11 cellular contexts compared by ENCODE assay signal in the genomic region with DNA sequence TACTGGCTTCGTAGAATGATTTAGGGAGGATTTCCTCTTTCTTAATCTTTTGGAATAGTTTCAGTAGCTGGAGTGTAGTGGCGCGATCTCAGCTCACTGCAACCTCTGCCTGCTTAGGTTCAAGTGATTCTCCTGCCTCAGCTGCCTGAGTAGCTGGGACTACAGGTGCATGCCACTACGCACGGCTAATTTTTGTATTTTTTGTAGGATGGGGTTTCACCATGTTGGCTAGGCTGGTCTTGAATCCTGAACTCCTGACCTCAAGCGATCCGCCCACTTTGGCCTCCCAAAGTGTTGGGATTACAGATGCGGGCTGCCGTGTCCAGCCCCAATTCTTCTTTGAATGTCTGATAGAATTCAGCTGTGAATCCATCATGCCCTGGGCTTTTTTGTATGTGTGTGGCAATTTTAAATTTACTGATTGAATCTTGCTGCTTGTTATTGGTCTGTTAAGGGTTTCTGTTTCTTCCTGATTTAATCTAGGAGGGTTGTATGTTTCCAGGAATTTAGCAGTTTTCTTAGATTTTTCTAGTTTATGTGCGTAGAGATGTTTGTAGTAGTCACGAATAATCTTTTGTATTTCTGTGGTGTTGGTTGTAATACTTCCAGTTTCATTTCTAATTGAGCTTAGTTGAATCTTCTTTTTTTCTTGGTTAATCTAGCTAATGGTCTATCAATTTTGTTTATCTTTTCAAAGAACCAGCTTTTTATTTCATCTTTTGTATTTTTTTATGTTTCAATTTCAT. TPM values are rescaled to one million over a fixed set of nuclear protein-coding genes. Genes with fewer than 3 reads are reported as not detected.
A peak's percentile ranks its signal among the peaks of the same experiment; 100 is the strongest.
DNase-seq lines count a peak whose midpoint lies in the region; ATAC-seq and TF ChIP-seq lines count a peak whose summit lies in the region.
"Had no signal": no experiment of that assay in that cellular context is flagged by ENCODE, and none has a peak within 500 bp of the region (broad histone marks: within the 10 kb centered on the region; RNA-seq: fewer than 3 reads in every experiment).

No MANE protein-coding gene starts in this region.

- peak overlapping the region; percentile 83 for H3K27ac Mint-ChIP-seq in activated T-helper 17 cell treated with anti-CD3 and anti-CD28 coated beads, Interleukin-2, amount 50 U/mL, for 72 hours
- H3K27ac Mint-ChIP-seq in immature natural killer cell = peak overlapping the region; percentile 10 to 75 (median 42)
- H3K27ac Mint-ChIP-seq in stimulated activated effector memory CD8-positive, alpha-beta T cell treated with anti-CD3 and anti-CD28 coated beads, Interleukin-12 subunit alpha, Interleukin-12 subunit beta, amount 100 ng/mL, for 72 hours = peak overlapping the region; percentile 55
- no peak overlapping the region for H3K27ac Mint-ChIP-seq in mesothelial cell of epicardium

- no peak for TF ChIP-seq CTCF in mesothelial cell of epicardium (IDR thresholded peaks at IDR 0.05; ENCODE audit: unreplicated experiment)

- H3K4me3 Mint-ChIP-seq in activated T-helper 17 cell treated with anti-CD3 and anti-CD28 coated beads, Interleukin-2, amount 50 U/mL, for 72 hours = peak overlapping the region; percentile 81
- H3K4me3 Mint-ChIP-seq in immature natural killer cell = peak overlapping the region; percentile 53 to 74 (median 67)
- H3K4me3 Mint-ChIP-seq in stimulated activated effector memory CD8-positive, alpha-beta T cell treated with anti-CD3 and anti-CD28 coated beads, Interleukin-12 subunit alpha, Interleukin-12 subunit beta, amount 100 ng/mL, for 72 hours = peak overlapping the region; percentile 56
- H3K4me3 Mint-ChIP-seq in mesothelial cell of epicardium = no peak overlapping the region

- DNase-seq in MV-4-11 (lab: John Stamatoyannopoulos, UW) (peak; percentile 23), immature natural killer cell (no peak), AML-193 (lab: John Stamatoyannopoulos, UW) (no peak), mesothelial cell of epicardium (ENCODE audit: low spot score in 2 of 2, unreplicated experiment in 2 of 2) (no peak)
- DNase-seq in stimulated activated effector memory CD8-positive, alpha-beta T cell treated with anti-CD3 and anti-CD28 coated beads, Interleukin-12 subunit alpha, Interleukin-12 subunit beta, amount 100 ng/mL, for 72 hours (ENCODE audit: low spot score in 2 of 2) = peak in 1 of 2 donors; percentile 46
- no peak for DNase-seq in stimulated activated CD4-positive, alpha-beta T cell treated with anti-CD3 and anti-CD28 coated beads, Interleukin-1b, Interleukin-23, amount 100 ng/mL, for 48 hours
- DNase-seq: DMS 273 treated with DMSO at 0.1 percent for 48 hours; NCI-H748 treated with DMSO at 0.1 percent for 48 hours; stimulated activated CD4-positive, alpha-beta T cell treated with anti-CD3 and anti-CD28 coated beads, Interleukin-12 subunit alpha, Interleukin-12 subunit beta, amount 100 ng/mL, for 4 hours had no signal

- no peaks in the 10 kb centered on the region for H3K9me3 Mint-ChIP-seq in activated T-helper 17 cell treated with anti-CD3 and anti-CD28 coated beads, Interleukin-2, amount 50 U/mL, for 72 hours
- H3K9me3 Mint-ChIP-seq in immature natural killer cell (peaks cover 3 to 19% (median 11%) of the 10 kb centered on the region in 6 donors), mesothelial cell of epicardium (peaks cover 16% of the 10 kb centered on the region)
- no peaks in the 10 kb centered on the region for H3K9me3 Mint-ChIP-seq in stimulated activated effector memory CD8-positive, alpha-beta T cell treated with anti-CD3 and anti-CD28 coated beads, Interleukin-12 subunit alpha, Interleukin-12 subunit beta, amount 100 ng/mL, for 72 hours

- H3K4me1 Mint-ChIP-seq in activated T-helper 17 cell treated with anti-CD3 and anti-CD28 coated beads, Interleukin-2, amount 50 U/mL, for 72 hours = peaks cover 40% of the 10 kb centered on the region
- H3K4me1 Mint-ChIP-seq in immature natural killer cell (peaks cover 10 to 16% of the 10 kb centered on the region in 2 donors), mesothelial cell of epicardium (no peaks in the 10 kb centered on the region)
- H3K4me1 Mint-ChIP-seq in stimulated activated effector memory CD8-positive, alpha-beta T cell treated with anti-CD3 and anti-CD28 coated beads, Interleukin-12 subunit alpha, Interleukin-12 subunit beta, amount 100 ng/mL, for 72 hours = peaks cover 47% of the 10 kb centered on the region

- no peaks in the 10 kb centered on the region for H3K36me3 Mint-ChIP-seq in activated T-helper 17 cell treated with anti-CD3 and anti-CD28 coated beads, Interleukin-2, amount 50 U/mL, for 72 hours (ENCODE audit: low read depth)
- H3K36me3 Mint-ChIP-seq in immature natural killer cell (peaks cover 0 to 10% (median 9%) of the 10 kb centered on the region in 3 donors), mesothelial cell of epicardium (peaks cover 3% of the 10 kb centered on the region)
- H3K36me3 Mint-ChIP-seq in stimulated activated effector memory CD8-positive, alpha-beta T cell treated with anti-CD3 and anti-CD28 coated beads, Interleukin-12 subunit alpha, Interleukin-12 subunit beta, amount 100 ng/mL, for 72 hours = no peaks in the 10 kb centered on the region

- peak; percentile 52 for ATAC-seq in activated T-helper 17 cell treated with anti-CD3 and anti-CD28 coated beads, Interleukin-2, amount 50 U/mL, for 72 hours (replicated peaks)
- peak; percentile 34 for ATAC-seq in stimulated activated effector memory CD8-positive, alpha-beta T cell treated with anti-CD3 and anti-CD28 coated beads, Interleukin-12 subunit alpha, Interleukin-12 subunit beta, amount 100 ng/mL, for 72 hours
- no peak for ATAC-seq in GM21381 (IDR thresholded peaks at IDR 0.05; ENCODE audit: unreplicated experiment)

- H3K27me3 Mint-ChIP-seq in activated T-helper 17 cell treated with anti-CD3 and anti-CD28 coated beads, Interleukin-2, amount 50 U/mL, for 72 hours = no peaks in the 10 kb centered on the region
- H3K27me3 Mint-ChIP-seq in immature natural killer cell (ENCODE audit: low read depth in 3 of 3) = peaks cover 2 to 5% (median 4%) of the 10 kb centered on the region in 3 donors
- H3K27me3 Mint-ChIP-seq in mesothelial cell of epicardium (ENCODE audit: low read depth) = peaks cover 5% of the 10 kb centered on the region

RNA-seq across cellular contexts. Expression of a gene that starts 15.3 kb away (rescaled TPM):
- total RNA-seq in activated T-helper 17 cell treated with anti-CD3 and anti-CD28 coated beads, Interleukin-2, amount 50 U/mL, for 72 hours = 1 to 10 TPM; 6.2 to 7.7 TPM
- 1 to 10 TPM in 2 of 3 donors, under 1 TPM in 1; 0.48 to 2.8 (median 1.2) TPM for polyA plus RNA-seq in immature natural killer cell
- total RNA-seq in mesothelial cell of epicardium = 2.9 to 3.2 TPM (median 2.9 TPM) in 3 replicates
